7 cellular contexts compared by ENCODE assay signal in genomic region chr15:30801140-30801895, GRCh38.
DNase-seq lines count a peak whose midpoint lies in the region; ATAC-seq and TF ChIP-seq lines count a peak whose summit lies in the region.
"Not testable (repeated sequence)": the region's sequence is repeated elsewhere in the genome, so short reads cannot be mapped to it uniquely, and the experiment has no call there.

No MANE protein-coding gene starts in this region.

- H4K91ac ChIP-seq in IMR-90 (ENCODE audit: insufficient read depth, low read depth, low read length): not testable (repeated sequence)

- not testable (repeated sequence) for H3F3A ChIP-seq in DOHH2 (ENCODE audit: control insufficient read depth, insufficient read depth); neural cell (ENCODE audit: insufficient read depth, low read length, poor library complexity, severe bottlenecking)

- not testable (repeated sequence) for H4K20me1 ChIP-seq in DOHH2 (ENCODE audit: control insufficient read depth, insufficient read depth, low read depth, low read length); IMR-90 (ENCODE audit: insufficient read depth, low read length); neural cell (ENCODE audit: insufficient read depth)

- H3K9me2 ChIP-seq in DOHH2 (replicated peaks; ENCODE audit: control insufficient read depth, low read length); neural cell (ENCODE audit: insufficient read depth, low read length): not testable (repeated sequence)

- peak; percentile 14 for TF ChIP-seq CTCF in DOHH2 (IDR thresholded peaks at IDR 0.05; ENCODE audit: low read depth, low read length, poor library complexity, severe bottlenecking)
- TF ChIP-seq CTCF in IMR-90 (conservative IDR thresholded peaks at IDR 0.05; ENCODE audit: low read depth, low read length): 0 out of 2 replicates have a peak, but pooled peaks have one; percentile 13
- peak; percentile 19 for TF ChIP-seq CTCF in fibroblast of pulmonary artery (IDR thresholded peaks at IDR 0.05; ENCODE audit: low read length, missing control alignments)
- not testable (repeated sequence) for TF ChIP-seq CTCF in neural cell (IDR thresholded peaks at IDR 0.05; ENCODE audit: poor library complexity, severe bottlenecking)

- not testable (repeated sequence) for H2BK5ac ChIP-seq in IMR-90 (ENCODE audit: low read depth, low read length, poor library complexity, severe bottlenecking)

- not testable (repeated sequence) for H3K9me1 ChIP-seq in IMR-90 (ENCODE audit: insufficient read depth, low read length)

- dilution Hi-C loops in IMR-90 (cut with HindIII; ENCODE audit: low sequenced_read_pairs, unreplicated experiment): not testable (repeated sequence)

- not testable (repeated sequence) for H4K8ac ChIP-seq in IMR-90 (ENCODE audit: low read depth in 2 of 2, low read length in 2 of 2)

- 0 out of 2 replicates have a peak, but pooled peaks have one; percentile 17 for TF ChIP-seq RAD21 in IMR-90 (IDR thresholded peaks at IDR 0.05; ENCODE audit: low read length)
- TF ChIP-seq RAD21 in neural cell (conservative IDR thresholded peaks at IDR 0.05): peak; percentile 30

- not testable (repeated sequence) for H3K79me2 ChIP-seq in DOHH2 (ENCODE audit: control insufficient read depth, low read length); neural cell (replicated peaks; ENCODE audit: insufficient read depth, low read length)

- H2BK120ac ChIP-seq in IMR-90 (ENCODE audit: low read depth, low read length): not testable (repeated sequence)

- H3K18ac ChIP-seq in IMR-90 (ENCODE audit: low read depth, low read length): not testable (repeated sequence)

- not testable (repeated sequence) for ATAC-seq in IMR-90 (ENCODE audit: low read depth)

- H3K27ac ChIP-seq in DOHH2 (ENCODE audit: low read depth, low read length); IMR-90 (ENCODE audit: insufficient read depth, low read length); neural cell (ENCODE audit: low read length): not testable (repeated sequence)

- not testable (repeated sequence) for H2BK20ac ChIP-seq in IMR-90 (ENCODE audit: low read depth, low read length)

- not testable (repeated sequence) for H2AK9ac ChIP-seq in IMR-90 (replicated peaks; ENCODE audit: low read depth, low read length, poor library complexity)

- H3K27me3 ChIP-seq in DOHH2 (ENCODE audit: control insufficient read depth, low read length); IMR-90 (ENCODE audit: control insufficient read depth, insufficient read depth, low read length); neural cell (ENCODE audit: insufficient read depth, low read depth, low read length): not testable (repeated sequence)

- not testable (repeated sequence) for H2BK15ac ChIP-seq in IMR-90 (ENCODE audit: low read depth, low read length)

- intact Hi-C loops in IMR-90 (cut with micrococcal nuclease): not testable (repeated sequence)

- not testable (repeated sequence) for TF ChIP-seq POLR2A in IMR-90 (IDR thresholded peaks at IDR 0.05; ENCODE audit: low read depth, low read length)

- not testable (repeated sequence) for H3K9me3 ChIP-seq in DOHH2 (ENCODE audit: control insufficient read depth, insufficient read depth, low read length); IMR-90 (ENCODE audit: control insufficient read depth, insufficient read depth, low read length); neural cell (ENCODE audit: low read length)

- not testable (repeated sequence) for H3K23ac ChIP-seq in IMR-90 (ENCODE audit: low read depth, low read length)

- in situ Hi-C loops in IMR-90 (cut with MboI; ENCODE audit: low sequenced_read_pairs): not testable (repeated sequence)

- not testable (repeated sequence) for TF ChIP-seq EP300 in neural cell (conservative IDR thresholded peaks at IDR 0.05; ENCODE audit: poor library complexity, severe bottlenecking)

- not testable (repeated sequence) for BruUV-seq in IMR-90 (replicated peaks; lab: Mats Ljungman, UMichigan)

- H3K4me3 ChIP-seq in DOHH2 (ENCODE audit: low read length); IMR-90 (ENCODE audit: insufficient read depth, low read depth, low read length); fibroblast of pulmonary artery (replicated peaks; ENCODE audit: low read depth, low read length); neural cell (ENCODE audit: low read length): not testable (repeated sequence)

- H3K4ac ChIP-seq in IMR-90 (ENCODE audit: low read depth, low read length): not testable (repeated sequence)

- not testable (repeated sequence) for H3K56ac ChIP-seq in IMR-90 (ENCODE audit: extremely low read depth, insufficient read depth, low read length)

- not testable (repeated sequence) for H3K79me1 ChIP-seq in IMR-90 (ENCODE audit: low read depth in 1 of 2, low read length in 2 of 2)

- POLR2A ChIA-PET in IMR-90 (lab: Charles Lee; ENCODE audit: unreplicated experiment): not testable (repeated sequence)

- 60% methylated on average over 1 of the region's 16 CpGs; no CpG with 5 or more reads in 1 of the 2 experiments for WGBS in IMR-90 (ENCODE audit: extremely low coverage in 2 of 2, insufficient read length in 1 of 2), 2 experiments

- H3K36me3 ChIP-seq in DOHH2 (ENCODE audit: control insufficient read depth, low read length); IMR-90 (ENCODE audit: control insufficient read depth, insufficient read depth, low read length); neural cell (ENCODE audit: insufficient read depth, low read length): not testable (repeated sequence)

- CTCF ChIA-PET in IMR-90 (lab: Yijun Ruan, JAX): not testable (repeated sequence)

- not testable (repeated sequence) for H2AK5ac ChIP-seq in IMR-90 (ENCODE audit: low read depth, low read length)

- H3K4me1 ChIP-seq in DOHH2 (ENCODE audit: control insufficient read depth, low read length); IMR-90 (ENCODE audit: control insufficient read depth, insufficient read depth, low read length): not testable (repeated sequence)

- not testable (repeated sequence) for H2AFZ ChIP-seq in IMR-90 (replicated peaks; ENCODE audit: low read length, poor library complexity); neural cell (ENCODE audit: low read depth, low read length)

- not testable (repeated sequence) for H3K9ac ChIP-seq in IMR-90 (ENCODE audit: low read depth, low read length); neural cell (ENCODE audit: low read length)

- not testable (repeated sequence) for H4K5ac ChIP-seq in IMR-90 (ENCODE audit: low read depth, low read length)

- not testable (repeated sequence) for DNase-seq in IMR-90
- DNase-seq in NCI-H2196 (lab: John Stamatoyannopoulos, UW; ENCODE audit: unreplicated experiment): peak; percentile 27
- peak; percentile 10 for DNase-seq in RPMI7951 (ENCODE audit: low read depth)
- peak; percentile 23 for DNase-seq in astrocyte of the hippocampus (ENCODE audit: low read depth, low spot score)
- peak; percentile 1 for DNase-seq in fibroblast of pulmonary artery (ENCODE audit: low read depth)

- H3K14ac ChIP-seq in IMR-90 (replicated peaks; ENCODE audit: low read depth, low read length): not testable (repeated sequence)

- H3K4me2 ChIP-seq in DOHH2 (ENCODE audit: low read length); IMR-90 (ENCODE audit: low read depth, low read length); neural cell (ENCODE audit: low read length): not testable (repeated sequence)
